ENCODE assay signal across 8 cellular contexts in the genomic region with DNA sequence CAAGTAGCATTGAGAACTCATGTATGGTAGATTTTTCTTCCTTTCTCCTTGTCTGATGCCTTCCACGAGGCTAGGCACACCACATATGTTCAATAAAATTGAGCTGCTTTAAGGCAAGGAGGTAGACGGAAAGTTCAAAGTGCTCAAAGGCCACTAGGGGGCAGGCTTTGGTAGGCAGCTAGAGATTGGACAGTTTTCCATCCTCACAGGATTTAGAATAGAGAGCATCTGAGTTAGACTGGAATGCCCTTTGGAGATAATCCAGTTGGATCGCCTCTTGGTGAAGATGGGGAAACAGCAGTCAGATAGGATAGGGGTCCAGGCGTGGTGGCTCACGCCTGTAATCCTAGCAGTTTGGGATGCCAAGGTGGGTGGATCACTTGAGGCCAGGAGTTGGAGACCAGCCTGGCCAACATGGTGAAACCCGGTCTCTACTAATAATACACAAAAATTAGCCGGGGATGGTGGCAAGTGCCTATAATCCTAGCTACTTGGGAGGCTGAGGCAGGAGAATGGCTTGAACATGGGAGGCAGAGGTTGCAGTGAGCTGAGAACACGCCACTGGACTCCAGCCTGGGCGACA. TPM values are rescaled to one million over a fixed set of nuclear protein-coding genes. Genes with fewer than 3 reads are reported as not detected.
DNase-seq lines count a peak whose midpoint lies in the region; ATAC-seq, FAIRE-seq and TF ChIP-seq lines count a peak whose summit lies in the region.

No MANE protein-coding gene starts in this region.

- BruUV-seq in GM12878 (replicated peaks; lab: Mats Ljungman, UMichigan) = no TSS peak

- H2AFZ ChIP-seq in GM12878 (ENCODE audit: control insufficient read depth, low read depth, low read length) = no peak overlapping the region

- DNase-seq in NK-92 treated with Interleukin-12 subunit alpha and Interleukin-12 subunit beta, amount 100 ng/mL, for 24 hours (lab: John Stamatoyannopoulos, UW) = peak; percentile 9
- DNase-seq in NK-92 (lab: John Stamatoyannopoulos, UW; ENCODE audit: unreplicated experiment) (no peak), NCI-H1105 treated with DMSO at 0.1 percent for 48 hours (lab: John Stamatoyannopoulos, UW) (peak; percentile 44), GM12878 (ENCODE audit: low read depth, low spot score) (no peak), iPS-NIHi7 (ENCODE audit: extremely low spot score) (peak; percentile 84), spleen (no peak)

- TF ChIP-seq POLR2A in GM12878 (IDR thresholded peaks at IDR 0.05; ENCODE audit: low read depth, low read length) (no peak), spleen (IDR thresholded peaks at IDR 0.05) (no peak)

- H3K4me3 ChIP-seq in GM12878 (no peak overlapping the region), spleen (no peak overlapping the region)

- peaks cover 12% of the 10 kb centered on the region for H3K36me3 Mint-ChIP-seq in T-helper 1 cell treated with Interleukin-12 subunit alpha and Interleukin-12 subunit beta and Interleukin-4 antibody, amounts not matched to agents 30 μg/mL and 1 μg/mL, for 36 hours (ENCODE audit: low read depth)

- no peaks in the 10 kb centered on the region; a peak in 1 of 4 replicates for H3K27me3 ChIP-seq in GM12878 (replicated peaks in 1 of 2; ENCODE audit: control insufficient read depth in 2 of 2, insufficient read depth in 2 of 2, low read length in 1 of 2)
- H3K27me3 ChIP-seq in spleen (replicated peaks in 1 of 7) = no peaks in the 10 kb centered on the region

- TF ChIP-seq RAD21 in GM12878 (IDR thresholded peaks at IDR 0.05; ENCODE audit: insufficient read depth, low read depth, low read length) = peak; percentile 91

- peak; percentile 76 to 85 (median 77) for TF ChIP-seq CTCF in GM12878 (IDR thresholded peaks at IDR 0.05 in 2 of 3, conservative IDR thresholded peaks at IDR 0.05 in 1 of 3; ENCODE audit: control insufficient read depth in 2 of 3, extremely low read depth in 1 of 3, insufficient read depth in 1 of 3, low read depth in 3 of 3, low read length in 3 of 3)
- peak; percentile 40 to 77 (median 68) for TF ChIP-seq CTCF in spleen (IDR thresholded peaks at IDR 0.05 in 8 of 11, conservative IDR thresholded peaks at IDR 0.05 in 3 of 11)

- H3K4me1 ChIP-seq in GM12878 (ENCODE audit: control insufficient read depth, insufficient read depth, low read length) (peaks cover 26% of the 10 kb centered on the region), spleen (peaks cover 11 to 55% (median 42%) of the 10 kb centered on the region in 6 donors)

- H3K79me2 ChIP-seq in GM12878 (ENCODE audit: control insufficient read depth, insufficient read depth, low read length) = peaks cover 25% of the 10 kb centered on the region

- H3K27ac ChIP-seq in GM12878 (ENCODE audit: control insufficient read depth, insufficient read depth) = no peak overlapping the region
- peak overlapping the region in 1 of 8 donors; percentile 90 for H3K27ac ChIP-seq in spleen

- 18% methylated on average over 7 of the region's 9 CpGs for WGBS in GM12878 (ENCODE audit: insufficient coverage, insufficient replicate concordance, low lambda C conversion rate, missing lambda C conversion rate)
- WGBS in spleen, 5 donors = 47 to 62% (median 60%) methylated on average over 9 of the region's 9 CpGs

- H3K4me3 Mint-ChIP-seq in T-helper 1 cell treated with Interleukin-12 subunit alpha and Interleukin-12 subunit beta and Interleukin-4 antibody, amounts not matched to agents 30 μg/mL and 1 μg/mL, for 36 hours = no peak overlapping the region

- H3K36me3 ChIP-seq in GM12878 (ENCODE audit: control insufficient read depth in 2 of 2, insufficient read depth in 2 of 2, low read length in 1 of 2) (peaks cover 0 to 5% of the 10 kb centered on the region in 2 experiments; a peak in 3 of 4 replicates), spleen (peaks cover 0 to 41% (median 0%) of the 10 kb centered on the region in 6 donors)

- CTCF ChIA-PET in GM12878 (lab: Yijun Ruan, JAX) = interaction anchor here (0.7 to 6.0 kb wide), 33 partner anchors 9 to 911 kb away, joined by 3 to 132 read pairs (median 5); a partner anchor contains a TSS

- H3K9me3 ChIP-seq in GM12878 (replicated peaks; ENCODE audit: control insufficient read depth, insufficient read depth, low read length) (no peaks in the 10 kb centered on the region), spleen (no peaks in the 10 kb centered on the region)

- POLR2A ChIA-PET in GM12878 (lab: Charles Lee) = interaction anchor here (1.1 to 2.4 kb wide), 4 partner anchors 28 to 110 kb away, joined by 3 to 13 read pairs (median 4); no protein-coding TSS in a partner anchor

- ATAC-seq in GM12878 = peak; percentile 14; the same call in 2 of the 3 replicates
- no peak for ATAC-seq in HG02798 (IDR thresholded peaks at IDR 0.05; ENCODE audit: poor library complexity, unreplicated experiment)

- SMC1A ChIA-PET in GM12878 (lab: Charles Lee; ENCODE audit: uncharacterized antibody, unreplicated experiment) = interaction anchor here (0.6 to 4.7 kb wide), 20 partner anchors 12 to 171 kb away, joined by 3 to 69 read pairs (median 4); no protein-coding TSS in a partner anchor

- TF ChIP-seq EP300 in GM12878 (IDR thresholded peaks at IDR 0.05; ENCODE audit: borderline replicate concordance in 1 of 2, control insufficient read depth in 1 of 2, low read depth in 2 of 2, low read length in 2 of 2) = no peak

- intact Hi-C loops in GM12878 (cut with micrococcal nuclease; ENCODE audit: unreplicated experiment) = loop anchor here (1.0 to 10.0 kb wide), 3 partner anchors 92 to 185 kb away; a partner anchor contains a TSS
- intact Hi-C loops in spleen (cut with DNase I; ENCODE audit: low total_unique reads) = loop anchor here (5.0 kb wide), 2 partner anchors 42 to 112 kb away; no protein-coding TSS in a partner anchor

- H3K9me3 Mint-ChIP-seq in T-helper 1 cell treated with Interleukin-12 subunit alpha and Interleukin-12 subunit beta and Interleukin-4 antibody, amounts not matched to agents 30 μg/mL and 1 μg/mL, for 36 hours = no peaks in the 10 kb centered on the region

- H3K4me1 Mint-ChIP-seq in T-helper 1 cell treated with Interleukin-12 subunit alpha and Interleukin-12 subunit beta and Interleukin-4 antibody, amounts not matched to agents 30 μg/mL and 1 μg/mL, for 36 hours (ENCODE audit: low read depth) = peaks cover 38% of the 10 kb centered on the region

- RAD21 ChIA-PET in GM12878 (lab: Charles Lee; ENCODE audit: unreplicated experiment) = interaction anchor here (0.7 to 5.1 kb wide), 18 partner anchors 10 to 118 kb away, joined by 3 to 75 read pairs (median 5); no protein-coding TSS in a partner anchor

- FAIRE-seq in GM12878 (lab: Jason Lieb, UNC) = peak; percentile 78

- peak overlapping the region; percentile 29 for H3K27ac Mint-ChIP-seq in T-helper 1 cell treated with Interleukin-12 subunit alpha and Interleukin-12 subunit beta and Interleukin-4 antibody, amounts not matched to agents 30 μg/mL and 1 μg/mL, for 36 hours

- in situ Hi-C loops in GM12878 (cut with MboI) = loop anchor here (10.0 kb wide), 1 partner anchor 95 kb away; a partner anchor contains a TSS

- no peaks in the 10 kb centered on the region for H3K27me3 Mint-ChIP-seq in T-helper 1 cell treated with Interleukin-12 subunit alpha and Interleukin-12 subunit beta and Interleukin-4 antibody, amounts not matched to agents 30 μg/mL and 1 μg/mL, for 36 hours (ENCODE audit: low read depth)

- H4K20me1 ChIP-seq in GM12878 (ENCODE audit: control insufficient read depth, insufficient read depth) = no peaks in the 10 kb centered on the region

- no peak overlapping the region for H3K9ac ChIP-seq in GM12878 (ENCODE audit: control insufficient read depth, insufficient read depth, low read length)

- H3K4me2 ChIP-seq in GM12878 (ENCODE audit: control insufficient read depth, insufficient read depth) = no peak overlapping the region

TF ChIP-seq in GM12878, 131 proteins besides CTCF, POLR2A, EP300 and RAD21:
- TF ChIP-seq, protein P1, sequence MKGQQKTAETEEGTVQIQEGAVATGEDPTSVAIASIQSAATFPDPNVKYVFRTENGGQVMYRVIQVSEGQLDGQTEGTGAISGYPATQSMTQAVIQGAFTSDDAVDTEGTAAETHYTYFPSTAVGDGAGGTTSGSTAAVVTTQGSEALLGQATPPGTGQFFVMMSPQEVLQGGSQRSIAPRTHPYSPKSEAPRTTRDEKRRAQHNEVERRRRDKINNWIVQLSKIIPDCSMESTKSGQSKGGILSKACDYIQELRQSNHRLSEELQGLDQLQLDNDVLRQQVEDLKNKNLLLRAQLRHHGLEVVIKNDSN (IDR thresholded peaks at IDR 0.05; ENCODE audit: borderline replicate concordance, extremely low read length, insufficient read depth, low read depth, low read length) = no peak
- TF ChIP-seq TBL1XR1 (IDR thresholded peaks at IDR 0.05; ENCODE audit: low read depth, low read length) (no peak), SMC3 (IDR thresholded peaks at IDR 0.05; ENCODE audit: borderline replicate concordance, low read length) (peak; percentile 79), MXI1 (IDR thresholded peaks at IDR 0.05; ENCODE audit: low read depth, low read length) (no peak), RUNX3 (IDR thresholded peaks at IDR 0.05; ENCODE audit: low read length) (no peak)

RNA-seq across cellular contexts. Expression of a gene that starts 30.4 kb away (rescaled TPM):
- total RNA-seq in GM12878 (2013; cell fraction: nucleolus; rRNA removed) = 14.4 and 16.4 TPM in 2 replicates
- total RNA-seq in GM12878 (2014; rRNA removed) (22.9 and 25.8 TPM in 2 replicates), GM12878 (2014; rRNA removed; fragmentation: Illumina TruSeq; extraction: Trizol) (12.3 and 13.8 TPM in 2 replicates), GM12878 (2021) (34.4 and 35.1 TPM in 2 replicates), spleen (10 to 100 TPM; 28.7 to 35.3 (median 32.5) TPM)
- 17.4 TPM for polyA plus RNA-seq in GM12878 (2011; ENCODE audit: low read depth)
- polyA plus RNA-seq in GM12878 (2011; rRNA removed) (15.7 and 33.0 TPM in 2 replicates), GM12878 (2014; fragmentation: Illumina TruSeq; extraction: Trizol) (32.3 and 36.7 TPM in 2 replicates), GM12878 (2014; fragmentation: Nextera tagmentation; extraction: Ambion mirVana) (1 to 10 TPM; 4.0 to 5.2 TPM), GM12878 (2014; rRNA removed) (24.7 and 27.3 TPM in 2 replicates), GM12878 (2016; fragmentation: Nextera tagmentation; extraction: Ambion mirVana) (10 to 100 TPM; 19.3 to 20.4 TPM), spleen (10 to 100 TPM in 1 of 3 donors, 1 to 10 TPM in 2; 6.4 to 10.3 (median 7.0) TPM)
- 35.0 and 43.1 TPM in 2 replicates for polyA plus RNA-seq in GM12878 (2011; cell fraction: cytosol; rRNA removed)
- polyA plus RNA-seq in GM12878 (2011; cell fraction: nucleus; rRNA removed) = 28.0 and 31.1 TPM in 2 replicates
- polyA plus RNA-seq in GM12878 (2012) = 24.3 and 24.6 TPM in 2 replicates
- polyA minus RNA-seq in GM12878 (2011; rRNA and poly(A)+ RNA removed) = 39.8 and 47.5 TPM in 2 replicates
- 21.8 and 27.7 TPM in 2 replicates for polyA minus RNA-seq in GM12878 (2011; cell fraction: cytosol; rRNA and poly(A)+ RNA removed)
- 7.3 and 10.4 TPM in 2 replicates for polyA minus RNA-seq in GM12878 (2011; cell fraction: nucleus; rRNA and poly(A)+ RNA removed)

Comparison
In these comparisons a context has a peak if more than half of its experiments do, and no peak if none do; other contexts are left out.
1. DNase-seq: peak in NK-92 treated with Interleukin-12 subunit alpha and Interleukin-12 subunit beta, amount 100 ng/mL, for 24 hours (single experiment), NCI-H1105 treated with DMSO at 0.1 percent for 48 hours (single experiment) and iPS-NIHi7 (single experiment); none in NK-92 (single experiment), GM12878 (single experiment) and spleen (single experiment).